ENCODE assay signal across 2 cellular contexts in genomic region chr14:32377046-32377445, GRCh38.
TF ChIP-seq lines count a peak whose summit lies in the region.

No MANE protein-coding gene starts in this region.

TF ChIP-seq in liver, 16 proteins besides CTCF, POLR2A, EP300 and RAD21:
- TF ChIP-seq ZBTB33 (IDR thresholded peaks at IDR 0.05) (no peak), HNF4G (IDR thresholded peaks at IDR 0.05) (no peak), HNF4A (conservative IDR thresholded peaks at IDR 0.05) (peak; percentile 18 to 38)
TF ChIP-seq in liver: peak in this region for 1.

TF ChIP-seq in HepG2, 621 proteins besides CTCF, POLR2A, EP300 and RAD21:
- no peak for TF ChIP-seq PRDM15 (CRISPR knock-in tag; IDR thresholded peaks at IDR 0.05)
- no peak for TF ChIP-seq ZNF614 (CRISPR knock-in tag; IDR thresholded peaks at IDR 0.05; ENCODE audit: borderline replicate concordance)
- no peak for TF ChIP-seq WIZ (CRISPR knock-in tag; IDR thresholded peaks at IDR 0.05)
- TF ChIP-seq ZZZ3 (CRISPR knock-in tag; IDR thresholded peaks at IDR 0.05; ENCODE audit: borderline replicate concordance): no peak
- no peak for TF ChIP-seq TCF7 (IDR thresholded peaks at IDR 0.05; ENCODE audit: low read depth)
- no peak for TF ChIP-seq HOXA5 (CRISPR knock-in tag; IDR thresholded peaks at IDR 0.05)
- TF ChIP-seq, protein P1, sequence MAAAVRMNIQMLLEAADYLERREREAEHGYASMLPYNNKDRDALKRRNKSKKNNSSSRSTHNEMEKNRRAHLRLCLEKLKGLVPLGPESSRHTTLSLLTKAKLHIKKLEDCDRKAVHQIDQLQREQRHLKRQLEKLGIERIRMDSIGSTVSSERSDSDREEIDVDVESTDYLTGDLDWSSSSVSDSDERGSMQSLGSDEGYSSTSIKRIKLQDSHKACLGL (CRISPR knock-in tag; IDR thresholded peaks at IDR 0.05): no peak
- TF ChIP-seq ZNF546 (CRISPR knock-in tag; conservative IDR thresholded peaks at IDR 0.05): no peak
- no peak for TF ChIP-seq ZNF33A (CRISPR knock-in tag; IDR thresholded peaks at IDR 0.05; ENCODE audit: borderline replicate concordance)
- no peak for TF ChIP-seq ONECUT2 (CRISPR knock-in tag; IDR thresholded peaks at IDR 0.05)
